28 cellular contexts compared by ENCODE assay signal in genomic region chr4:2336659-2337058, GRCh38.
"Had no signal": no experiment of that assay in that cellular context is flagged by ENCODE, and none has a peak within 500 bp of the region (broad histone marks: within the 10 kb centered on the region; RNA-seq: fewer than 3 reads in every experiment).

No MANE protein-coding gene starts in this region.

- H3K4me3 Mint-ChIP-seq: activated CD4-positive, alpha-beta memory T cell treated with anti-CD3 and anti-CD28 coated beads, Interleukin-2, amount 10 ng/mL, durations not matched to agents 7 days and 5 days; activated CD4-positive, alpha-beta T cell treated with anti-CD3 and anti-CD28 coated beads, Interleukin-2, amount 10 ng/mL, durations not matched to agents 24 days and 14 days; activated naive CD4-positive, alpha-beta T cell treated with anti-CD3 and anti-CD28 coated beads, Interleukin-2, amount 10 ng/mL, durations not matched to agents 7 days and 5 days; endodermal cell; nephron; T-helper 1 cell treated with Interleukin-12 subunit alpha and Interleukin-12 subunit beta and Interleukin-4 antibody, amounts not matched to agents 30 μg/mL and 1 μg/mL, for 36 hours had no signal

- H3K79me2 ChIP-seq: parathyroid adenoma had no signal

- DNase-seq: activated CD4-positive, alpha-beta memory T cell treated with anti-CD3 and anti-CD28 coated beads, Interleukin-2, amount 10 ng/mL, durations not matched to agents 7 days and 5 days; activated CD4-positive, alpha-beta T cell treated with anti-CD3 and anti-CD28 coated beads, Interleukin-2, amount 10 ng/mL, durations not matched to agents 24 days and 14 days; activated effector memory CD4-positive, alpha-beta T cell treated with anti-CD3 and anti-CD28 coated beads, Interleukin-2, amount 50 U/mL, for 16 hours; activated naive CD4-positive, alpha-beta T cell treated with anti-CD3 and anti-CD28 coated beads, Interleukin-2, amount 10 ng/mL, durations not matched to agents 7 days and 5 days; amniotic stem cell; brain microvascular endothelial cell; caudate nucleus; foreskin fibroblast; hippocampal formation; left colon; mammary epithelial cell; nucleus accumbens; stimulated activated CD4-positive, alpha-beta T cell treated with anti-CD3 and anti-CD28 coated beads, Interleukin-2, amount 100 ng/mL, for 48 hours; stimulated activated naive CD8-positive, alpha-beta T cell treated with anti-CD3 and anti-CD28 coated beads, Interleukin-15, Interleukin-2, amounts not matched to agents 100 U/mL and 50 U/mL, for 24 hours; SW 1271; T1000; testis; transverse colon; WERI-Rb-1 had no signal

- H3K27ac ChIP-seq: brain microvascular endothelial cell, parathyroid adenoma, right atrium auricular region, testis, transverse colon, WERI-Rb-1 had no signal

- ATAC-seq: activated CD4-positive, CD25-positive, alpha-beta regulatory T cell treated with anti-CD3 and anti-CD28 coated beads, Interleukin-2, amount 50 U/mL, for 24 hours; esophagus mucosa; left colon; stimulated activated naive CD8-positive, alpha-beta T cell treated with anti-CD3 and anti-CD28 coated beads, Interleukin-15, Interleukin-2, amounts not matched to agents 100 U/mL and 50 U/mL, for 24 hours had no signal

- FAIRE-seq: astrocyte, kidney had no signal

- H3K27ac Mint-ChIP-seq: activated CD4-positive, alpha-beta memory T cell treated with anti-CD3 and anti-CD28 coated beads, Interleukin-2, amount 10 ng/mL, durations not matched to agents 7 days and 5 days; activated CD4-positive, alpha-beta T cell treated with anti-CD3 and anti-CD28 coated beads, Interleukin-2, amount 10 ng/mL, durations not matched to agents 24 days and 14 days; activated naive CD4-positive, alpha-beta T cell treated with anti-CD3 and anti-CD28 coated beads, Interleukin-2, amount 10 ng/mL, durations not matched to agents 7 days and 5 days; endodermal cell; nephron; T-helper 1 cell treated with Interleukin-12 subunit alpha and Interleukin-12 subunit beta and Interleukin-4 antibody, amounts not matched to agents 30 μg/mL and 1 μg/mL, for 36 hours had no signal

- H3K4me3 ChIP-seq: right atrium auricular region, testis, transverse colon had no signal

- H3K4me1 Mint-ChIP-seq: activated CD4-positive, alpha-beta memory T cell treated with anti-CD3 and anti-CD28 coated beads, Interleukin-2, amount 10 ng/mL, durations not matched to agents 7 days and 5 days; activated CD4-positive, alpha-beta T cell treated with anti-CD3 and anti-CD28 coated beads, Interleukin-2, amount 10 ng/mL, durations not matched to agents 24 days and 14 days; activated naive CD4-positive, alpha-beta T cell treated with anti-CD3 and anti-CD28 coated beads, Interleukin-2, amount 10 ng/mL, durations not matched to agents 7 days and 5 days; endodermal cell; nephron had no signal

- H3K9ac ChIP-seq: parathyroid adenoma had no signal

- H3K9me3 Mint-ChIP-seq: activated CD4-positive, alpha-beta memory T cell treated with anti-CD3 and anti-CD28 coated beads, Interleukin-2, amount 10 ng/mL, durations not matched to agents 7 days and 5 days; activated CD4-positive, alpha-beta T cell treated with anti-CD3 and anti-CD28 coated beads, Interleukin-2, amount 10 ng/mL, durations not matched to agents 24 days and 14 days; activated naive CD4-positive, alpha-beta T cell treated with anti-CD3 and anti-CD28 coated beads, Interleukin-2, amount 10 ng/mL, durations not matched to agents 7 days and 5 days; endodermal cell; nephron; T-helper 1 cell treated with Interleukin-12 subunit alpha and Interleukin-12 subunit beta and Interleukin-4 antibody, amounts not matched to agents 30 μg/mL and 1 μg/mL, for 36 hours had no signal

- H3K27me3 Mint-ChIP-seq: activated CD4-positive, alpha-beta memory T cell treated with anti-CD3 and anti-CD28 coated beads, Interleukin-2, amount 10 ng/mL, durations not matched to agents 7 days and 5 days; activated CD4-positive, alpha-beta T cell treated with anti-CD3 and anti-CD28 coated beads, Interleukin-2, amount 10 ng/mL, durations not matched to agents 24 days and 14 days had no signal

- H3K27me3 ChIP-seq: brain microvascular endothelial cell, right atrium auricular region, testis, transverse colon had no signal

- H3K36me3 ChIP-seq: brain microvascular endothelial cell, right atrium auricular region, transverse colon, WERI-Rb-1 had no signal

- H3K36me3 Mint-ChIP-seq: activated naive CD4-positive, alpha-beta T cell treated with anti-CD3 and anti-CD28 coated beads, Interleukin-2, amount 10 ng/mL, durations not matched to agents 7 days and 5 days had no signal

- H3K9me3 ChIP-seq: right atrium auricular region, testis, transverse colon had no signal

- H3K4me1 ChIP-seq: parathyroid adenoma, right atrium auricular region, testis had no signal

- H2AFZ ChIP-seq: parathyroid adenoma had no signal
